Comparison of ENCODE assay signal across 20 cellular contexts in genomic region chr17:74163271-74163821, GRCh38. TPM values are rescaled to one million over a fixed set of nuclear protein-coding genes. Genes with fewer than 3 reads are reported as not detected.
A peak's percentile ranks its signal among the peaks of the same experiment; 100 is the strongest.
DNase-seq lines count a peak whose midpoint lies in the region; ATAC-seq and TF ChIP-seq lines count a peak whose summit lies in the region.
"Had no signal": no experiment of that assay in that cellular context is flagged by ENCODE, and none has a peak within 500 bp of the region (broad histone marks: within the 10 kb centered on the region; RNA-seq: fewer than 3 reads in every experiment).

No MANE protein-coding gene starts in this region.

- no peak for TF ChIP-seq CTCF in H9 (conservative IDR thresholded peaks at IDR 0.05)

- H2AK5ac ChIP-seq in H9 (ENCODE audit: insufficient read length, low read length) (no peak overlapping the region), mesendoderm (ENCODE audit: low read length) (no peak overlapping the region)

- peaks cover 0 to 6% of the 10 kb centered on the region in 2 experiments; a peak in 1 of 4 replicates for H3K4me1 Mint-ChIP-seq in H9
- H3K4me1 Mint-ChIP-seq: CD4-positive, CD25-positive, alpha-beta regulatory T cell had no signal

- H2BK120ac ChIP-seq in H9 (ENCODE audit: low read depth, low read length, poor library complexity, severe bottlenecking): no peak overlapping the region
- H2BK120ac ChIP-seq in mesendoderm (ENCODE audit: low read depth, low read length): no peak overlapping the region

- H2BK20ac ChIP-seq in H9 (ENCODE audit: low read depth, low read length, poor library complexity, severe bottlenecking): no peak overlapping the region

- no peaks in the 10 kb centered on the region for H3K36me3 ChIP-seq in mesendoderm (ENCODE audit: control insufficient read depth, insufficient read depth, low read length)
- H3K36me3 ChIP-seq: MG63, SJSA1, upper lobe of left lung had no signal

- 100% methylated on average over 4 of the region's 11 CpGs for WGBS in H9 (ENCODE audit: extremely low coverage, insufficient read length, low lambda C conversion rate)
- no CpG with 5 or more reads among the region's 11 CpGs for WGBS in mesendoderm (ENCODE audit: extremely low coverage, insufficient coverage, low lambda C conversion rate)

- H3K79me2 ChIP-seq in H9 (ENCODE audit: insufficient read depth, low read length) (no peaks in the 10 kb centered on the region), mesendoderm (ENCODE audit: control insufficient read depth, insufficient read depth, low read length) (no peaks in the 10 kb centered on the region)
- H3K79me2 ChIP-seq: hepatocyte had no signal

- H3K4ac ChIP-seq in H9 (ENCODE audit: low read depth, low read length) (no peak overlapping the region), mesendoderm (ENCODE audit: low read depth, low read length) (no peak overlapping the region)

- no peak overlapping the region for H2AFZ ChIP-seq in H9 (ENCODE audit: low read length)
- H2AFZ ChIP-seq: hepatocyte had no signal

- H3K27me3 ChIP-seq in H9 (ENCODE audit: insufficient read depth, low read length) (no peaks in the 10 kb centered on the region), mesendoderm (ENCODE audit: insufficient read depth, low read length, poor library complexity) (no peaks in the 10 kb centered on the region)
- H3K27me3 ChIP-seq: hepatocyte, upper lobe of left lung had no signal

- H3K18ac ChIP-seq in H9 (ENCODE audit: insufficient read length, low read depth, low read length) (no peak overlapping the region), mesendoderm (ENCODE audit: low read length) (no peak overlapping the region)

- no peak overlapping the region for H3K14ac ChIP-seq in H9 (ENCODE audit: insufficient read depth, low read length)

- H3K4me1 ChIP-seq in H9 (ENCODE audit: insufficient read depth, low read length) (no peaks in the 10 kb centered on the region; the same call in 1 of the 2 replicates), mesendoderm (ENCODE audit: control insufficient read depth, low read depth, low read length) (peaks cover 5% of the 10 kb centered on the region)
- H3K4me1 ChIP-seq: SJSA1, upper lobe of left lung had no signal

- peak; percentile 22 for DNase-seq in DMS53 (lab: John Stamatoyannopoulos, UW)
- DNase-seq in DMS53 treated with DMSO at 0.1 percent for 48 hours (lab: John Stamatoyannopoulos, UW; ENCODE audit: unreplicated experiment): no peak
- DNase-seq in H9: peak; percentile 56
- peak; percentile 29 for DNase-seq in SKM-1 (lab: John Stamatoyannopoulos, UW; ENCODE audit: unreplicated experiment)
- peak; percentile 77 for DNase-seq in mesendoderm
- no peak for DNase-seq in stimulated activated CD4-positive, alpha-beta T cell treated with anti-CD3 and anti-CD28 coated beads, Interleukin-4, amount 100 ng/mL, for 24 hours
- DNase-seq: 8988T; activated CD4-positive, alpha-beta T cell treated with anti-CD3 and anti-CD28 coated beads for 36 hours; activated naive CD4-positive, alpha-beta T cell; CD4-positive, CD25-positive, alpha-beta regulatory T cell; kidney glomerular epithelial cell; mesenchymal stem cell; MG63; stimulated activated naive CD8-positive, alpha-beta T cell treated with anti-CD3 and anti-CD28 coated beads, Interleukin-15, Interleukin-2, amounts not matched to agents 100 U/mL and 50 U/mL, for 24 hours; upper lobe of left lung had no signal

- H3K4me2 ChIP-seq in H9 (ENCODE audit: insufficient read depth, insufficient read length, low read length): no peak overlapping the region
- no peak overlapping the region for H3K4me2 ChIP-seq in mesendoderm (ENCODE audit: low read length)
- H3K4me2 ChIP-seq: hepatocyte had no signal

- no peaks in the 10 kb centered on the region for H3K23me2 ChIP-seq in H9 (ENCODE audit: insufficient read length, low read depth, low read length, poor library complexity, severe bottlenecking)

- H3K36me3 Mint-ChIP-seq in H9 (ENCODE audit: insufficient read depth in 1 of 3, low read depth in 3 of 3): no peaks in the 10 kb centered on the region
- H3K36me3 Mint-ChIP-seq: CD4-positive, CD25-positive, alpha-beta regulatory T cell had no signal

- no peak overlapping the region for H2BK12ac ChIP-seq in H9 (ENCODE audit: insufficient read length, low read depth, low read length)

- no peak overlapping the region for H3K4me3 ChIP-seq in mesendoderm (ENCODE audit: low read length)
- H3K4me3 ChIP-seq: hepatocyte, MG63, SJSA1, upper lobe of left lung had no signal

- H3T11ph ChIP-seq in H9 (ENCODE audit: low read length): no peak overlapping the region

- H4K20me1 ChIP-seq in H9 (ENCODE audit: control insufficient read depth, insufficient read depth, insufficient read length): no peaks in the 10 kb centered on the region

- ATAC-seq in HG03139 (IDR thresholded peaks at IDR 0.05; ENCODE audit: unreplicated experiment) (no peak), GM18873 (IDR thresholded peaks at IDR 0.05; ENCODE audit: low FRiP score, unreplicated experiment) (no peak)
- ATAC-seq: activated CD4-positive, alpha-beta T cell treated with anti-CD3 and anti-CD28 coated beads for 36 hours; stimulated activated naive CD8-positive, alpha-beta T cell treated with anti-CD3 and anti-CD28 coated beads, Interleukin-15, Interleukin-2, amounts not matched to agents 100 U/mL and 50 U/mL, for 24 hours had no signal

- no peak overlapping the region for H2BK15ac ChIP-seq in H9 (ENCODE audit: low read depth, low read length)
- no peak overlapping the region for H2BK15ac ChIP-seq in mesendoderm (replicated peaks; ENCODE audit: low read depth)

- H3K56ac ChIP-seq in H9 (ENCODE audit: insufficient read length, low read depth, low read length) (no peak overlapping the region), mesendoderm (ENCODE audit: low read length) (peak overlapping the region; percentile 53)

- H3K9me3 Mint-ChIP-seq in H9: peaks cover 5 to 6% of the 10 kb centered on the region in 2 experiments; a peak in 3 of 5 replicates
- H3K9me3 Mint-ChIP-seq: T-helper 2 cell treated with Interferon-gamma antibody and Interleukin-4, amounts not matched to agents 5 μg/mL and 100 μg/mL, for 36 hours had no signal

- H2BK5ac ChIP-seq in H9 (ENCODE audit: insufficient read length, low read length) (no peak overlapping the region), mesendoderm (ENCODE audit: low read length) (no peak overlapping the region)

- H4K8ac ChIP-seq in H9 (replicated peaks; ENCODE audit: insufficient read length, low read depth, low read length): no peak overlapping the region
- H4K8ac ChIP-seq in mesendoderm (ENCODE audit: low read depth, low read length): no peak overlapping the region

- H4K91ac ChIP-seq in H9 (ENCODE audit: insufficient read length, low read depth, low read length): no peak overlapping the region

- H3K9me3 ChIP-seq in H9 (ENCODE audit: control insufficient read depth, low read depth, low read length): no peaks in the 10 kb centered on the region
- H3K9me3 ChIP-seq: SJSA1, upper lobe of left lung had no signal

- H3K27ac ChIP-seq in H9 (ENCODE audit: insufficient read length, low read depth, low read length): no peak overlapping the region
- no peak overlapping the region for H3K27ac ChIP-seq in mesendoderm (ENCODE audit: low read depth, low read length)
- H3K27ac ChIP-seq: hepatocyte, SJSA1, upper lobe of left lung had no signal

- no peak overlapping the region for H3K9ac ChIP-seq in H9 (ENCODE audit: extremely low read depth, insufficient read length, low read length)
- H3K9ac ChIP-seq in mesendoderm (ENCODE audit: low read length): no peak overlapping the region

- H3K23ac ChIP-seq in H9 (ENCODE audit: insufficient read length, low read depth, low read length) (no peak overlapping the region), mesendoderm (ENCODE audit: low read length) (no peak overlapping the region)

- peaks cover 7% of the 10 kb centered on the region; the same call in 1 of the 2 replicates for H3K27me3 Mint-ChIP-seq in H9 (ENCODE audit: low read depth)

- H3K79me1 ChIP-seq in H9 (ENCODE audit: insufficient read depth, low read depth, low read length, poor library complexity, severe bottlenecking) (no peaks in the 10 kb centered on the region), mesendoderm (ENCODE audit: low read length) (no peaks in the 10 kb centered on the region)

- no peak overlapping the region for H4K5ac ChIP-seq in H9 (ENCODE audit: insufficient read length, low read depth, low read length)
- no peak overlapping the region for H4K5ac ChIP-seq in mesendoderm (ENCODE audit: low read length)

- H3K4me3 Mint-ChIP-seq in H9: no peak overlapping the region
- H3K4me3 Mint-ChIP-seq: activated CD4-positive, alpha-beta T cell treated with anti-CD3 and anti-CD28 coated beads for 36 hours; CD4-positive, CD25-positive, alpha-beta regulatory T cell; T-helper 2 cell treated with Interferon-gamma antibody and Interleukin-4, amounts not matched to agents 5 μg/mL and 100 μg/mL, for 36 hours had no signal

- no peak overlapping the region for H3K27ac Mint-ChIP-seq in H9
- H3K27ac Mint-ChIP-seq: activated CD4-positive, alpha-beta T cell treated with anti-CD3 and anti-CD28 coated beads for 36 hours; CD4-positive, CD25-positive, alpha-beta regulatory T cell; T-helper 2 cell treated with Interferon-gamma antibody and Interleukin-4, amounts not matched to agents 5 μg/mL and 100 μg/mL, for 36 hours had no signal

RNA-seq across cellular contexts. Expression of gene RPL38, which starts 40.1 kb away (rescaled TPM):
- total RNA-seq in H9 (2021): 1,354 and 1,358 TPM in 2 replicates
- 4,842 TPM for polyA plus RNA-seq in mesendoderm (2013, experiment 1 of 2)
- 4,757 TPM for polyA plus RNA-seq in mesendoderm (2013, experiment 2 of 2)

RNA-seq across cellular contexts. Expression of gene TTYH2, which starts 50.0 kb away (rescaled TPM):
- 1.6 and 3.2 TPM in 2 replicates for total RNA-seq in H9 (2021)
- 1.2 TPM for polyA plus RNA-seq in mesendoderm (2013, experiment 1 of 2)
- 1.1 TPM for polyA plus RNA-seq in mesendoderm (2013, experiment 2 of 2)

Comparison
In these comparisons a context has a peak if more than half of its experiments do, and no peak if none do; other contexts are left out.
1. DNase-seq: peak in DMS53 (single experiment), H9 (single experiment), SKM-1 (single experiment) and mesendoderm (single experiment); none in DMS53 treated with DMSO at 0.1 percent for 48 hours (single experiment) and stimulated activated CD4-positive, alpha-beta T cell treated with anti-CD3 and anti-CD28 coated beads, Interleukin-4, amount 100 ng/mL, for 24 hours (single experiment).